In the genomic region with DNA sequence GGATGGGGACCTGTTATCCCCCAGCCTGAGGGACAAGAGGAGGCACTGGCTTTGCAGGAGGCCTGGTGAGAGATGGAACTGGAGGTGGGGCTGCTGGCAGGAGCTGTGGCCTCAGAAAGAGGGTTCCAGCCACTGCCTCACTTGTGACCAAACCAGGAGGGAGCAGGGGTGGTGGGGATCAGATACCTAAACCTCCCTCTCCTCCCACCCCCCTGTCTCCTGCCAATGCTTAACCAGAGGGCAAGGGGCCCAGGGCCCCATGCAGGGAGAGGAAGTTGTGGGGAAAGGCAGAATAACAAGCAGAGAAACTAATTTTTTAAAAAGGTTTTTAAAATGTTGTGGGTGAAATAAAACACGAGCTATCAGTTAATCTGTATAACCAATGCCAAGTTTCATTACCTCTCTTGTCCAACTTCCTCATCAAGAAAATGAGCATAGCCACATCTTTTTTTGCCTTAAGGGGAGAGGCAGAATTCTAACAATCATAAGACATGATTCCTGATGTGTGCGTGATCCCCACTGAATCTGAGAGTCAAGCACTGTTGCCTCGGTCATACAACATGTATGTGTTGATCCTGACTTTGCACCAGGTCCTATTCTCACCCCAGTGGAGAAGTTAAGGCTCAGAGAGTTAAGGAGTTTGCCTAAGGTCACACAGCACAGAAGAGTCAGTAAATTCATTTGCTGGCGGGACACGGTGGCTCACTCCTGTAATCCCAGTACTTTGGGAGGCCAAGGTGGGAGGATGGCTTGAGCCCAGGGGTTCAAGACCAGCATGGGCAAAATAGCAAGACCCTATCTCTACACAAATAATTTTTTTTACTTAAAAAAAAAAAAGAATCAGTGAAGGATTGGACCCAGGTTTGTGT, we compare ENCODE assay signal across 12 cellular contexts. TPM values are rescaled to one million over a fixed set of nuclear protein-coding genes. Genes with fewer than 3 reads are reported as not detected.
DNase-seq lines count a peak whose midpoint lies in the region; ATAC-seq and TF ChIP-seq lines count a peak whose summit lies in the region.
"Had no signal": no experiment of that assay in that cellular context is flagged by ENCODE, and none has a peak within 500 bp of the region (broad histone marks: within the 10 kb centered on the region; RNA-seq: fewer than 3 reads in every experiment).

No MANE protein-coding gene starts in this region.

- H3K9me3 Mint-ChIP-seq in MCF 10A (ENCODE audit: unreplicated experiment), result peaks cover 14% of the 10 kb centered on the region

- H3K36me3 ChIP-seq in breast epithelium, result no peaks in the 10 kb centered on the region
- H3K36me3 ChIP-seq in SU-DHL-6 (ENCODE audit: low read length), result peaks cover 26% of the 10 kb centered on the region
- H3K36me3 ChIP-seq in upper lobe of right lung, result peaks cover 29% of the 10 kb centered on the region
- H3K36me3 ChIP-seq in psoas muscle (ENCODE audit: insufficient read depth in 1 of 2, low read depth in 1 of 2), result peaks cover 3 to 7% of the 10 kb centered on the region in 2 donors
- H3K36me3 ChIP-seq: ovary had no signal

- no peak for TF ChIP-seq CTCF in breast epithelium (IDR thresholded peaks at IDR 0.05)
- no peak for TF ChIP-seq CTCF in MCF 10A (IDR thresholded peaks at IDR 0.05; ENCODE audit: unreplicated experiment)
- TF ChIP-seq CTCF in SU-DHL-6 (IDR thresholded peaks at IDR 0.05; ENCODE audit: insufficient read depth, low read length, poor library complexity, severe bottlenecking), result no peak
- no peak for TF ChIP-seq CTCF in upper lobe of right lung (IDR thresholded peaks at IDR 0.05)
- TF ChIP-seq CTCF in psoas muscle (IDR thresholded peaks at IDR 0.05), result no peak

- H3F3A ChIP-seq in SU-DHL-6 (ENCODE audit: insufficient read depth), result no peaks in the 10 kb centered on the region

- H3K9ac ChIP-seq in SU-DHL-6 (ENCODE audit: low read length), result no peak overlapping the region

- H3K9me2 ChIP-seq in SU-DHL-6 (replicated peaks; ENCODE audit: insufficient read depth, low read length), result no peaks in the 10 kb centered on the region

- CTCF ChIA-PET in MCF 10A (lab: Yijun Ruan, JAX), result interaction anchor here (0.6 to 1.1 kb wide), 7 partner anchors 10 to 1983 kb away, joined by 3 to 4 read pairs (median 3); partner anchors contain the start of gene FXYD3

- no TSS peak for BruUV-seq in MCF 10A (replicated peaks; lab: Mats Ljungman, UMichigan)

- no peaks in the 10 kb centered on the region for H3K27me3 Mint-ChIP-seq in MCF 10A (ENCODE audit: insufficient read depth, unreplicated experiment)

- H3K4me2 ChIP-seq in SU-DHL-6 (ENCODE audit: low read depth, low read length, poor library complexity, severe bottlenecking), result no peak overlapping the region

- intact Hi-C loops in breast epithelium (cut with DNase I; ENCODE audit: low total_unique reads) (no loop called here), MCF 10A (cut with micrococcal nuclease) (no loop called here), upper lobe of right lung (cut with DNase I) (no loop called here), psoas muscle (cut with DNase I) (no loop called here)

- no peak overlapping the region for H3K4me3 ChIP-seq in breast epithelium
- no peak overlapping the region for H3K4me3 ChIP-seq in SU-DHL-6 (ENCODE audit: insufficient read depth, low read length, poor library complexity, severe bottlenecking)
- H3K4me3 ChIP-seq in upper lobe of right lung, result no peak overlapping the region
- H3K4me3 ChIP-seq in psoas muscle, result no peak overlapping the region
- H3K4me3 ChIP-seq: ovary had no signal

- peaks cover 27% of the 10 kb centered on the region for H3K36me3 Mint-ChIP-seq in MCF 10A (ENCODE audit: insufficient read depth, unreplicated experiment)

- H3K4me1 ChIP-seq in breast epithelium (no peaks in the 10 kb centered on the region), upper lobe of right lung (peaks cover 19% of the 10 kb centered on the region), psoas muscle (no peaks in the 10 kb centered on the region)

- ATAC-seq in upper lobe of right lung (no peak), HG02588 (IDR thresholded peaks at IDR 0.05; ENCODE audit: unreplicated experiment) (no peak), psoas muscle (no peak)

- no peak overlapping the region for H2AFZ ChIP-seq in SU-DHL-6 (ENCODE audit: low read depth, low read length, severe bottlenecking)

- H3K4me1 Mint-ChIP-seq in MCF 10A (ENCODE audit: insufficient read depth, unreplicated experiment), result peaks cover 24% of the 10 kb centered on the region

- H3K4me3 Mint-ChIP-seq in MCF 10A (ENCODE audit: unreplicated experiment), result no peak overlapping the region

- no peak for DNase-seq in breast epithelium (ENCODE audit: low spot score in 2 of 2)
- no peak for DNase-seq in MCF 10A (ENCODE audit: unreplicated experiment)
- DNase-seq in epithelial cell of prostate (ENCODE audit: low read depth, low spot score), result no peak
- DNase-seq in upper lobe of right lung, result peak; percentile 48
- DNase-seq in glomerular visceral epithelial cell (ENCODE audit: extremely low spot score), result no peak
- DNase-seq in psoas muscle, result no peak
- DNase-seq: activated CD4-positive, alpha-beta T cell treated with anti-CD3 and anti-CD28 coated beads for 48 hours; NCI-H1930; ovary had no signal

- TF ChIP-seq POLR2A in breast epithelium (IDR thresholded peaks at IDR 0.05), result no peak

- no peaks in the 10 kb centered on the region for H4K20me1 ChIP-seq in SU-DHL-6 (ENCODE audit: low read depth, low read length)

- POLR2A ChIA-PET in MCF 10A (lab: Yijun Ruan, JAX), result interaction anchor here (0.6 to 1.1 kb wide), 6 partner anchors 9 to 1959 kb away, joined by 3 to 5 read pairs (median 3); no protein-coding TSS in a partner anchor

- H3K27me3 ChIP-seq in breast epithelium, result no peaks in the 10 kb centered on the region
- H3K27me3 ChIP-seq in SU-DHL-6 (ENCODE audit: low read length), result no peaks in the 10 kb centered on the region
- no peaks in the 10 kb centered on the region for H3K27me3 ChIP-seq in upper lobe of right lung
- H3K27me3 ChIP-seq in psoas muscle (ENCODE audit: insufficient read depth in 3 of 3, low read length in 2 of 3), result no peaks in the 10 kb centered on the region
- H3K27me3 ChIP-seq: ovary had no signal

- H3K27ac ChIP-seq in breast epithelium, result peak overlapping the region; percentile 74 to 80
- peak overlapping the region; percentile 24; the same call in 1 of the 2 replicates for H3K27ac ChIP-seq in SU-DHL-6 (ENCODE audit: low read depth, low read length)
- peak overlapping the region; percentile 55 for H3K27ac ChIP-seq in epithelial cell of prostate
- peak overlapping the region; percentile 30 for H3K27ac ChIP-seq in upper lobe of right lung
- no peak overlapping the region for H3K27ac ChIP-seq in psoas muscle
- H3K27ac ChIP-seq: ovary had no signal

- peaks cover 17 to 24% of the 10 kb centered on the region in 2 donors for H3K9me3 ChIP-seq in breast epithelium
- H3K9me3 ChIP-seq in SU-DHL-6 (ENCODE audit: insufficient read depth, low read length), result peaks cover 6% of the 10 kb centered on the region; the same call in 1 of the 2 replicates
- no peaks in the 10 kb centered on the region for H3K9me3 ChIP-seq in upper lobe of right lung
- H3K9me3 ChIP-seq in psoas muscle, result peaks cover 16% of the 10 kb centered on the region

- WGBS in psoas muscle, 3 donors, result 71 to 73% (median 72%) methylated on average over 5 of the region's 5 CpGs

- no peak overlapping the region for H3K27ac Mint-ChIP-seq in MCF 10A (ENCODE audit: low read depth, unreplicated experiment)

- H3K79me2 ChIP-seq in SU-DHL-6 (ENCODE audit: insufficient read depth, low read length), result no peaks in the 10 kb centered on the region

RNA-seq across cellular contexts. Expression of gene FXYD5, which starts 12.9 kb away (rescaled TPM):
- 10 to 100 TPM; 52.4 to 56.7 (median 56.2) TPM for total RNA-seq in breast epithelium
- 150 and 159 TPM in 2 replicates for total RNA-seq in MCF 10A (2022)
- 124 TPM for total RNA-seq in upper lobe of right lung
- 10 to 100 TPM in 3 of 4 donors, 1 to 10 TPM in 1; 9.5 to 14.8 (median 11.7) TPM for total RNA-seq in psoas muscle
- polyA plus RNA-seq in psoas muscle, result 10 to 100 TPM in 2 of 3 donors, 1 to 10 TPM in 1; 6.4 to 19.1 (median 11.5) TPM

RNA-seq across cellular contexts. Expression of gene FXYD7, which starts 24.4 kb away (rescaled TPM):
- not detected for total RNA-seq in breast epithelium
- not detected in 2 replicates for total RNA-seq in MCF 10A (2022)
- total RNA-seq in upper lobe of right lung, result 0.61 TPM
- under 1 TPM in 3 of 4 donors, not detected in 1; 0.56 to 0.65 (median 0.58) TPM for total RNA-seq in psoas muscle
- under 1 TPM in 1 of 3 donors, not detected in 2; 0.13 TPM for polyA plus RNA-seq in psoas muscle

RNA-seq across cellular contexts. Expression of gene FXYD1, which starts 28.9 kb away (rescaled TPM):
- 10 to 100 TPM; 15.5 to 75.5 (median 34.7) TPM for total RNA-seq in breast epithelium
- not detected in 2 replicates for total RNA-seq in MCF 10A (2022)
- total RNA-seq in upper lobe of right lung, result 67.6 TPM
- 100 to 1,000 TPM; 409 to 860 (median 548) TPM for total RNA-seq in psoas muscle
- 100 to 1,000 TPM; 210 to 581 (median 299) TPM for polyA plus RNA-seq in psoas muscle

RNA-seq across cellular contexts. Expression of gene LGI4, which starts 32.6 kb away (rescaled TPM):
- total RNA-seq in breast epithelium, result 10 to 100 TPM in 1 of 3 donors, 1 to 10 TPM in 2; 4.3 to 37.8 (median 5.3) TPM
- total RNA-seq in MCF 10A (2022), result 0.91 TPM in 1 of 2 replicates, not detected in the other
- 6.7 TPM for total RNA-seq in upper lobe of right lung
- total RNA-seq in psoas muscle, result 10 to 100 TPM in 3 of 4 donors, 1 to 10 TPM in 1; 3.3 to 22.1 (median 17.3) TPM
- polyA plus RNA-seq in psoas muscle, result 10 to 100 TPM in 1 of 3 donors, 1 to 10 TPM in 2; 3.2 to 17.1 (median 9.5) TPM

RNA-seq across cellular contexts. Expression of gene FXYD3, which starts 51.9 kb away (rescaled TPM):
- 100 to 1,000 TPM in 2 of 3 donors, not detected in 1; 135 to 318 TPM for total RNA-seq in breast epithelium
- total RNA-seq in MCF 10A (2022), result 4.3 and 6.9 TPM in 2 replicates
- total RNA-seq in upper lobe of right lung, result 145 TPM
- not detected for total RNA-seq in psoas muscle
- under 1 TPM; 0.10 to 0.38 (median 0.13) TPM for polyA plus RNA-seq in psoas muscle
- polyA plus RNA-seq: BJ had no signal

Comparison
In these comparisons a context has a peak if more than half of its experiments do, and no peak if none do; other contexts are left out.
1. RNA of gene FXYD1, which starts 28.9 kb away (total RNA-seq): 409 to 860 TPM in psoas muscle, 67.6 TPM in upper lobe of right lung (single experiment) and 15.5 to 75.5 TPM in breast epithelium; not detected in MCF 10A; every median in the first group is over 10 times any median in the second.